In genomic region chr15:101256756-101257155, GRCh38 we compare ENCODE assay signal across 11 cellular contexts. TPM values are rescaled to one million over a fixed set of nuclear protein-coding genes. Genes with fewer than 3 reads are reported as not detected.
DNase-seq lines count a peak whose midpoint lies in the region; ATAC-seq and TF ChIP-seq lines count a peak whose summit lies in the region.
"Had no signal": no experiment of that assay in that cellular context is flagged by ENCODE, and none has a peak within 500 bp of the region (broad histone marks: within the 10 kb centered on the region; RNA-seq: fewer than 3 reads in every experiment).

No MANE protein-coding gene starts in this region.

- DNase-seq in GM10266 (ENCODE audit: extremely low spot score) (no peak), SIG-M5 treated with dmso at 0.1 percent for 504 hours (lab: John Stamatoyannopoulos, UW; ENCODE audit: unreplicated experiment) (peak; percentile 68), foreskin keratinocyte (no peak), retina (no peak), epidermal melanocyte (ENCODE audit: insufficient read length, low spot score) (no peak)
- DNase-seq: naive B cell, NCI-H2029 had no signal

- TF ChIP-seq EP300 in Ishikawa (IDR thresholded peaks at IDR 0.05; ENCODE audit: borderline replicate concordance): no peak

- TF ChIP-seq CTCF in GM10266 (IDR thresholded peaks at IDR 0.05; ENCODE audit: control insufficient read depth, insufficient read depth, low read depth, missing control alignments) (peak; percentile 43), foreskin keratinocyte (conservative IDR thresholded peaks at IDR 0.05) (peak; percentile 54)

- H3K4me1 ChIP-seq in foreskin keratinocyte: peaks cover 7% of the 10 kb centered on the region

- peaks cover 11% of the 10 kb centered on the region for H3K27me3 ChIP-seq in foreskin keratinocyte

- H3K27ac ChIP-seq in foreskin keratinocyte: no peak overlapping the region
- H3K27ac ChIP-seq: thoracic aorta had no signal

- peak; percentile 3; the same call in 1 of the 2 replicates for TF ChIP-seq RAD21 in Ishikawa (IDR thresholded peaks at IDR 0.05; ENCODE audit: low read depth)

- ATAC-seq in foreskin keratinocyte (no peak), GM18858 (IDR thresholded peaks at IDR 0.05; ENCODE audit: unreplicated experiment) (no peak), GM19467 (IDR thresholded peaks at IDR 0.05; ENCODE audit: unreplicated experiment) (no peak)

TF ChIP-seq in Ishikawa, 13 proteins besides CTCF, POLR2A, EP300 and RAD21:
- no peak for TF ChIP-seq TAF1 (IDR thresholded peaks at IDR 0.05; ENCODE audit: low read depth)
- no peak for TF ChIP-seq TEAD4 (IDR thresholded peaks at IDR 0.05)
- TF ChIP-seq FOXM1 (IDR thresholded peaks at IDR 0.05; ENCODE audit: borderline replicate concordance, low read depth): no peak
- TF ChIP-seq, protein P1, sequence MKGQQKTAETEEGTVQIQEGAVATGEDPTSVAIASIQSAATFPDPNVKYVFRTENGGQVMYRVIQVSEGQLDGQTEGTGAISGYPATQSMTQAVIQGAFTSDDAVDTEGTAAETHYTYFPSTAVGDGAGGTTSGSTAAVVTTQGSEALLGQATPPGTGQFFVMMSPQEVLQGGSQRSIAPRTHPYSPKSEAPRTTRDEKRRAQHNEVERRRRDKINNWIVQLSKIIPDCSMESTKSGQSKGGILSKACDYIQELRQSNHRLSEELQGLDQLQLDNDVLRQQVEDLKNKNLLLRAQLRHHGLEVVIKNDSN (IDR thresholded peaks at IDR 0.05): no peak
- TF ChIP-seq CEBPB (IDR thresholded peaks at IDR 0.05): no peak
- TF ChIP-seq EGR1 (IDR thresholded peaks at IDR 0.05): no peak
- TF ChIP-seq TCF12 (IDR thresholded peaks at IDR 0.05; ENCODE audit: low read depth): no peak
- TF ChIP-seq, protein P2, sequence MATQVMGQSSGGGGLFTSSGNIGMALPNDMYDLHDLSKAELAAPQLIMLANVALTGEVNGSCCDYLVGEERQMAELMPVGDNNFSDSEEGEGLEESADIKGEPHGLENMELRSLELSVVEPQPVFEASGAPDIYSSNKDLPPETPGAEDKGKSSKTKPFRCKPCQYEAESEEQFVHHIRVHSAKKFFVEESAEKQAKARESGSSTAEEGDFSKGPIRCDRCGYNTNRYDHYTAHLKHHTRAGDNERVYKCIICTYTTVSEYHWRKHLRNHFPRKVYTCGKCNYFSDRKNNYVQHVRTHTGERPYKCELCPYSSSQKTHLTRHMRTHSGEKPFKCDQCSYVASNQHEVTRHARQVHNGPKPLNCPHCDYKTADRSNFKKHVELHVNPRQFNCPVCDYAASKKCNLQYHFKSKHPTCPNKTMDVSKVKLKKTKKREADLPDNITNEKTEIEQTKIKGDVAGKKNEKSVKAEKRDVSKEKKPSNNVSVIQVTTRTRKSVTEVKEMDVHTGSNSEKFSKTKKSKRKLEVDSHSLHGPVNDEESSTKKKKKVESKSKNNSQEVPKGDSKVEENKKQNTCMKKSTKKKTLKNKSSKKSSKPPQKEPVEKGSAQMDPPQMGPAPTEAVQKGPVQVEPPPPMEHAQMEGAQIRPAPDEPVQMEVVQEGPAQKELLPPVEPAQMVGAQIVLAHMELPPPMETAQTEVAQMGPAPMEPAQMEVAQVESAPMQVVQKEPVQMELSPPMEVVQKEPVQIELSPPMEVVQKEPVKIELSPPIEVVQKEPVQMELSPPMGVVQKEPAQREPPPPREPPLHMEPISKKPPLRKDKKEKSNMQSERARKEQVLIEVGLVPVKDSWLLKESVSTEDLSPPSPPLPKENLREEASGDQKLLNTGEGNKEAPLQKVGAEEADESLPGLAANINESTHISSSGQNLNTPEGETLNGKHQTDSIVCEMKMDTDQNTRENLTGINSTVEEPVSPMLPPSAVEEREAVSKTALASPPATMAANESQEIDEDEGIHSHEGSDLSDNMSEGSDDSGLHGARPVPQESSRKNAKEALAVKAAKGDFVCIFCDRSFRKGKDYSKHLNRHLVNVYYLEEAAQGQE (IDR thresholded peaks at IDR 0.05; ENCODE audit: low read depth): no peak
- TF ChIP-seq CREB1 (IDR thresholded peaks at IDR 0.05; ENCODE audit: low read depth): no peak
- TF ChIP-seq NFIC (IDR thresholded peaks at IDR 0.05): no peak
- TF ChIP-seq, protein P3, sequence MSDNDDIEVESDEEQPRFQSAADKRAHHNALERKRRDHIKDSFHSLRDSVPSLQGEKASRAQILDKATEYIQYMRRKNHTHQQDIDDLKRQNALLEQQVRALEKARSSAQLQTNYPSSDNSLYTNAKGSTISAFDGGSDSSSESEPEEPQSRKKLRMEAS (IDR thresholded peaks at IDR 0.05): no peak
- no peak for TF ChIP-seq ZBTB7A (IDR thresholded peaks at IDR 0.05; ENCODE audit: low read depth)
- no peak for TF ChIP-seq YY1 (IDR thresholded peaks at IDR 0.05; ENCODE audit: low read depth)

RNA-seq across cellular contexts. Expression of gene CHSY1, which starts 4.9 kb away (rescaled TPM):
- total RNA-seq in foreskin keratinocyte: 31.1 and 33.2 TPM in 2 replicates
- polyA plus RNA-seq in foreskin keratinocyte: 9.2 and 11.8 TPM in 2 replicates

RNA-seq across cellular contexts. Expression of gene SELENOS, which starts 20.5 kb away (rescaled TPM):
- total RNA-seq in foreskin keratinocyte: 71.4 and 75.6 TPM in 2 replicates
- 80.6 and 83.0 TPM in 2 replicates for polyA plus RNA-seq in foreskin keratinocyte

RNA-seq across cellular contexts. Expression of gene SNRPA1, which starts 38.3 kb away (rescaled TPM):
- total RNA-seq in foreskin keratinocyte: 47.2 and 62.8 TPM in 2 replicates
- polyA plus RNA-seq in foreskin keratinocyte: 102 and 107 TPM in 2 replicates
